ENCODE assay signal across 1 cellular context in the genomic region with DNA sequence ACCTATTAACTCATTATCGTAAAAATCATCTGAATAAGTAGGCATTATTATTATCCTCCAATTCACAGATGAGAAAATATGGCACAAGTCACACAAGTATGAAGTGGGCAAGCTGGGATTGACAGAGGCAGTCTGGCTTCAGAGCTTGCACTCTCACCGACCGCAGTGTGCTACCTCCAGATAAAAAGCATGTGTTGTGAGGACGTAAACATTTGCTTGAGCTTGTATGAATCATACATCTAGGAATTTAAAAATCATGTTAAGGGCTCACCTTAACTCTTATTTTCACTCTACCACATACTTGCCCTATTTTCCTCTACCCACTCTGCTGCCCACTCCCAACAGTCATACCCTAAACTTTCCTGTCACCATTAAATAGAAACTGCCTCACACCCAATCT.
TF ChIP-seq lines count a peak whose summit lies in the region.

No MANE protein-coding gene starts in this region.

TF ChIP-seq in IMR-90, 13 proteins besides CTCF, POLR2A, EP300 and RAD21 (continued from another document):
- TF ChIP-seq, protein P1, sequence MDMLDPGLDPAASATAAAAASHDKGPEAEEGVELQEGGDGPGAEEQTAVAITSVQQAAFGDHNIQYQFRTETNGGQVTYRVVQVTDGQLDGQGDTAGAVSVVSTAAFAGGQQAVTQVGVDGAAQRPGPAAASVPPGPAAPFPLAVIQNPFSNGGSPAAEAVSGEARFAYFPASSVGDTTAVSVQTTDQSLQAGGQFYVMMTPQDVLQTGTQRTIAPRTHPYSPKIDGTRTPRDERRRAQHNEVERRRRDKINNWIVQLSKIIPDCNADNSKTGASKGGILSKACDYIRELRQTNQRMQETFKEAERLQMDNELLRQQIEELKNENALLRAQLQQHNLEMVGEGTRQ (IDR thresholded peaks at IDR 0.05; ENCODE audit: low read depth, low read length): no peak
- no peak for TF ChIP-seq CHD1 (IDR thresholded peaks at IDR 0.05; ENCODE audit: low read depth, low read length)
- TF ChIP-seq MAZ (IDR thresholded peaks at IDR 0.05; ENCODE audit: borderline replicate concordance, low read depth, low read length): no peak
- no peak for TF ChIP-seq SMC3 (IDR thresholded peaks at IDR 0.05; ENCODE audit: low read depth, low read length)
- TF ChIP-seq MXI1 (IDR thresholded peaks at IDR 0.05; ENCODE audit: borderline replicate concordance, low read depth, low read length): no peak
- TF ChIP-seq BHLHE40 (IDR thresholded peaks at IDR 0.05; ENCODE audit: low read depth, low read length): no peak
- TF ChIP-seq RFX5 (IDR thresholded peaks at IDR 0.05; ENCODE audit: low read depth, low read length): no peak
- no peak for TF ChIP-seq RCOR1 (IDR thresholded peaks at IDR 0.05; ENCODE audit: insufficient replicate concordance, low read length)
